In genomic region chr1:24830680-24831272, GRCh38 we compare ENCODE assay signal across 8 cellular contexts.
DNase-seq lines count a peak whose midpoint lies in the region; ATAC-seq lines count a peak whose summit lies in the region.

No MANE protein-coding gene starts in this region.

- H3K56ac ChIP-seq in mesendoderm (ENCODE audit: low read length): no peak overlapping the region

- no peak overlapping the region for H2BK120ac ChIP-seq in mesendoderm (ENCODE audit: low read depth, low read length)

- no peak overlapping the region for H3K23ac ChIP-seq in mesendoderm (ENCODE audit: low read length)

- H3K4me3 Mint-ChIP-seq in effector memory CD8-positive, alpha-beta T cell: no peak overlapping the region

- no peaks in the 10 kb centered on the region for H3K36me3 Mint-ChIP-seq in effector memory CD8-positive, alpha-beta T cell (ENCODE audit: insufficient read depth)

- no peaks in the 10 kb centered on the region for H3K27me3 ChIP-seq in mesendoderm (ENCODE audit: insufficient read depth, low read length, poor library complexity)

- H2BK15ac ChIP-seq in mesendoderm (replicated peaks; ENCODE audit: low read depth): no peak overlapping the region

- H3K4me1 ChIP-seq in mesendoderm (ENCODE audit: control insufficient read depth, low read depth, low read length): no peaks in the 10 kb centered on the region

- no peak overlapping the region for H3K4ac ChIP-seq in mesendoderm (ENCODE audit: low read depth, low read length)

- DNase-seq in DMS53 treated with DMSO at 0.1 percent for 48 hours (lab: John Stamatoyannopoulos, UW; ENCODE audit: unreplicated experiment) (peak; percentile 63), KG1 (lab: John Stamatoyannopoulos, UW) (peak; percentile 38), OCI-M1 (lab: John Stamatoyannopoulos, UW) (peak; percentile 75), mesendoderm (peak; percentile 69), cerebellar nuclear complex (lab: John Stamatoyannopoulos, UW) (no peak), activated gamma-delta T cell treated with Interleukin-2 at 50 U/mL for 16 hours (no peak)
- no peak for DNase-seq in effector memory CD8-positive, alpha-beta T cell

- no peak overlapping the region for H3K27ac Mint-ChIP-seq in effector memory CD8-positive, alpha-beta T cell

- H3K79me1 ChIP-seq in mesendoderm (ENCODE audit: low read length): peaks cover 3% of the 10 kb centered on the region

- no peaks in the 10 kb centered on the region for H3K4me1 Mint-ChIP-seq in effector memory CD8-positive, alpha-beta T cell (ENCODE audit: low read depth in 2 of 2)

- H2BK5ac ChIP-seq in mesendoderm (ENCODE audit: low read length): no peak overlapping the region

- no peak overlapping the region for H2AK5ac ChIP-seq in mesendoderm (ENCODE audit: low read length)

- H3K36me3 ChIP-seq in mesendoderm (ENCODE audit: control insufficient read depth, insufficient read depth, low read length): no peaks in the 10 kb centered on the region

- H3K27ac ChIP-seq in mesendoderm (ENCODE audit: low read depth, low read length): no peak overlapping the region

- no peak overlapping the region for H3K4me2 ChIP-seq in mesendoderm (ENCODE audit: low read length)

- H3K18ac ChIP-seq in mesendoderm (ENCODE audit: low read length): no peak overlapping the region

- H3K79me2 ChIP-seq in mesendoderm (ENCODE audit: control insufficient read depth, insufficient read depth, low read length): peaks cover 6% of the 10 kb centered on the region

- peak; percentile 63 for ATAC-seq in effector memory CD8-positive, alpha-beta T cell (replicated peaks)
- ATAC-seq in HG03521 (IDR thresholded peaks at IDR 0.05; ENCODE audit: unreplicated experiment): no peak

- no CpG with 5 or more reads among the region's 3 CpGs for WGBS in mesendoderm (ENCODE audit: extremely low coverage, insufficient coverage, low lambda C conversion rate)

- H3K9me3 Mint-ChIP-seq in effector memory CD8-positive, alpha-beta T cell: no peaks in the 10 kb centered on the region

- no peak overlapping the region for H4K5ac ChIP-seq in mesendoderm (ENCODE audit: low read length)

- H3K9ac ChIP-seq in mesendoderm (ENCODE audit: low read length): no peak overlapping the region

- no peak overlapping the region for H3K4me3 ChIP-seq in mesendoderm (ENCODE audit: low read length)

- H4K8ac ChIP-seq in mesendoderm (ENCODE audit: low read depth, low read length): no peak overlapping the region

- peaks cover 0 to 16% of the 10 kb centered on the region in 2 donors for H3K27me3 Mint-ChIP-seq in effector memory CD8-positive, alpha-beta T cell

Comparison
In these comparisons a context has a peak if more than half of its experiments do, and no peak if none do; other contexts are left out.
1. DNase-seq: peak in DMS53 treated with DMSO at 0.1 percent for 48 hours (single experiment), KG1 (single experiment), OCI-M1 (single experiment) and mesendoderm (single experiment); none in effector memory CD8-positive, alpha-beta T cell (0 of 3), cerebellar nuclear complex (0 of 2) and activated gamma-delta T cell treated with Interleukin-2 at 50 U/mL for 16 hours (single experiment).